In genomic region chr11:19694796-19695345, GRCh38 we compare ENCODE assay signal across 27 cellular contexts. TPM values are rescaled to one million over a fixed set of nuclear protein-coding genes. Genes with fewer than 3 reads are reported as not detected.
"Had no signal": no experiment of that assay in that cellular context is flagged by ENCODE, and none has a peak within 500 bp of the region (broad histone marks: within the 10 kb centered on the region; RNA-seq: fewer than 3 reads in every experiment).

No MANE protein-coding gene starts in this region.

- DNase-seq: activated CD4-positive, alpha-beta memory T cell treated with anti-CD3 and anti-CD28 coated beads for 36 hours; activated CD4-positive, alpha-beta T cell treated with anti-CD3 and anti-CD28 coated beads for 36 hours; activated CD4-positive, alpha-beta T cell treated with anti-CD3 and anti-CD28 coated beads, Interleukin-2, amount 10 ng/mL, durations not matched to agents 24 days and 14 days; activated CD4-positive, CD25-positive, alpha-beta regulatory T cell; activated CD4-positive, CD25-positive, alpha-beta regulatory T cell treated with anti-CD3 and anti-CD28 coated beads, Interleukin-2, amount 50 U/mL, for 72 hours; activated CD8-positive, alpha-beta memory T cell treated with anti-CD3 and anti-CD28 coated beads, Interleukin-2, amount 10 ng/mL, durations not matched to agents 7 days and 5 days; activated CD8-positive, alpha-beta memory T cell treated with anti-CD3 and anti-CD28 coated beads, Interleukin-2, amount 50 U/mL, for 4 hours; activated CD8-positive, alpha-beta T cell treated with anti-CD3 and anti-CD28 coated beads, Interleukin-2, amount 10 ng/mL, durations not matched to agents 7 days and 5 days; activated gamma-delta T cell; activated naive CD4-positive, alpha-beta T cell; activated naive CD4-positive, alpha-beta T cell treated with anti-CD3 and anti-CD28 coated beads, Interleukin-2, amount 10 ng/mL, durations not matched to agents 7 days and 5 days; activated naive CD8-positive, alpha-beta T cell treated with anti-CD3 and anti-CD28 coated beads, Interleukin-2, amount 10 ng/mL, durations not matched to agents 7 days and 5 days; activated T-cell treated with anti-CD3 and anti-CD28 coated beads, Interleukin-2, amount 50 U/mL, for 1 hour; activated T-cell treated with anti-CD3 and anti-CD28 coated beads, Interleukin-2, amount 50 U/mL, for 48 hours; brain microvascular endothelial cell; caudate nucleus; cortex of kidney; dermis blood vessel endothelial cell; effector CD4-positive, alpha-beta T cell; effector memory CD8-positive, alpha-beta T cell; erythroblast; foreskin keratinocyte; T-helper 2 cell had no signal

- H3K36me3 Mint-ChIP-seq: activated CD4-positive, alpha-beta memory T cell treated with anti-CD3 and anti-CD28 coated beads for 36 hours; activated CD8-positive, alpha-beta memory T cell treated with anti-CD3 and anti-CD28 coated beads, Interleukin-2, amount 10 ng/mL, durations not matched to agents 7 days and 5 days; activated naive CD4-positive, alpha-beta T cell treated with anti-CD3 and anti-CD28 coated beads, Interleukin-2, amount 10 ng/mL, durations not matched to agents 7 days and 5 days; activated naive CD4-positive, alpha-beta T cell treated with anti-CD3 and anti-CD28 coated beads, Interleukin-2, amount 50 U/mL, for 72 hours; activated naive CD8-positive, alpha-beta T cell treated with anti-CD3 and anti-CD28 coated beads, Interleukin-2, amount 10 ng/mL, durations not matched to agents 7 days and 5 days had no signal

- H3K4me1 Mint-ChIP-seq: activated CD4-positive, alpha-beta T cell treated with anti-CD3 and anti-CD28 coated beads for 36 hours; activated CD4-positive, alpha-beta T cell treated with anti-CD3 and anti-CD28 coated beads, Interleukin-2, amount 10 ng/mL, durations not matched to agents 24 days and 14 days; activated CD8-positive, alpha-beta memory T cell treated with anti-CD3 and anti-CD28 coated beads, Interleukin-2, amount 10 ng/mL, durations not matched to agents 7 days and 5 days; activated naive CD4-positive, alpha-beta T cell treated with anti-CD3 and anti-CD28 coated beads, Interleukin-2, amount 10 ng/mL, durations not matched to agents 7 days and 5 days; activated naive CD8-positive, alpha-beta T cell treated with anti-CD3 and anti-CD28 coated beads, Interleukin-2, amount 10 ng/mL, durations not matched to agents 7 days and 5 days had no signal

- H3K27ac ChIP-seq: brain microvascular endothelial cell, foreskin keratinocyte had no signal

- H3K9me3 ChIP-seq: ascending aorta, esophagus muscularis mucosa, gastroesophageal sphincter had no signal

- H3K4me3 ChIP-seq: ascending aorta, esophagus muscularis mucosa, gastroesophageal sphincter had no signal

- H3K4me1 ChIP-seq: foreskin keratinocyte had no signal

- H3K4me3 Mint-ChIP-seq: activated CD4-positive, alpha-beta memory T cell treated with anti-CD3 and anti-CD28 coated beads for 36 hours; activated CD4-positive, alpha-beta T cell treated with anti-CD3 and anti-CD28 coated beads for 36 hours; activated CD4-positive, alpha-beta T cell treated with anti-CD3 and anti-CD28 coated beads, Interleukin-2, amount 10 ng/mL, durations not matched to agents 24 days and 14 days; activated CD8-positive, alpha-beta memory T cell treated with anti-CD3 and anti-CD28 coated beads, Interleukin-2, amount 10 ng/mL, durations not matched to agents 7 days and 5 days; activated CD8-positive, alpha-beta T cell treated with anti-CD3 and anti-CD28 coated beads, Interleukin-2, amount 10 ng/mL, durations not matched to agents 7 days and 5 days; activated naive CD4-positive, alpha-beta T cell treated with anti-CD3 and anti-CD28 coated beads, Interleukin-2, amount 10 ng/mL, durations not matched to agents 7 days and 5 days; activated naive CD8-positive, alpha-beta T cell treated with anti-CD3 and anti-CD28 coated beads, Interleukin-2, amount 10 ng/mL, durations not matched to agents 7 days and 5 days; effector memory CD8-positive, alpha-beta T cell had no signal

- H3K9me3 Mint-ChIP-seq: activated CD4-positive, alpha-beta memory T cell treated with anti-CD3 and anti-CD28 coated beads for 36 hours; activated CD4-positive, alpha-beta T cell treated with anti-CD3 and anti-CD28 coated beads, Interleukin-2, amount 10 ng/mL, durations not matched to agents 24 days and 14 days; activated naive CD4-positive, alpha-beta T cell treated with anti-CD3 and anti-CD28 coated beads, Interleukin-2, amount 10 ng/mL, durations not matched to agents 7 days and 5 days; activated naive CD8-positive, alpha-beta T cell treated with anti-CD3 and anti-CD28 coated beads, Interleukin-2, amount 10 ng/mL, durations not matched to agents 7 days and 5 days; effector memory CD8-positive, alpha-beta T cell had no signal

- H3K27me3 ChIP-seq: ascending aorta, brain microvascular endothelial cell, esophagus muscularis mucosa, gastroesophageal sphincter had no signal

- ATAC-seq: activated CD4-positive, alpha-beta T cell treated with anti-CD3 and anti-CD28 coated beads for 36 hours; activated CD8-positive, alpha-beta memory T cell treated with anti-CD3 and anti-CD28 coated beads, Interleukin-2, amount 10 ng/mL, durations not matched to agents 7 days and 5 days; activated CD8-positive, alpha-beta T cell treated with anti-CD3 and anti-CD28 coated beads, Interleukin-2, amount 10 ng/mL, durations not matched to agents 7 days and 5 days; activated naive CD4-positive, alpha-beta T cell treated with anti-CD3 and anti-CD28 coated beads, Interleukin-2, amount 50 U/mL, for 72 hours; effector memory CD8-positive, alpha-beta T cell; foreskin keratinocyte; gastroesophageal sphincter had no signal

- H3K27ac Mint-ChIP-seq: activated CD4-positive, alpha-beta memory T cell treated with anti-CD3 and anti-CD28 coated beads for 36 hours; activated CD4-positive, alpha-beta T cell treated with anti-CD3 and anti-CD28 coated beads for 36 hours; activated CD4-positive, alpha-beta T cell treated with anti-CD3 and anti-CD28 coated beads, Interleukin-2, amount 10 ng/mL, durations not matched to agents 24 days and 14 days; activated CD8-positive, alpha-beta memory T cell treated with anti-CD3 and anti-CD28 coated beads, Interleukin-2, amount 10 ng/mL, durations not matched to agents 7 days and 5 days; activated CD8-positive, alpha-beta T cell treated with anti-CD3 and anti-CD28 coated beads, Interleukin-2, amount 10 ng/mL, durations not matched to agents 7 days and 5 days; activated naive CD4-positive, alpha-beta T cell treated with anti-CD3 and anti-CD28 coated beads, Interleukin-2, amount 10 ng/mL, durations not matched to agents 7 days and 5 days; activated naive CD4-positive, alpha-beta T cell treated with anti-CD3 and anti-CD28 coated beads, Interleukin-2, amount 50 U/mL, for 72 hours; activated naive CD8-positive, alpha-beta T cell treated with anti-CD3 and anti-CD28 coated beads, Interleukin-2, amount 10 ng/mL, durations not matched to agents 7 days and 5 days; effector memory CD8-positive, alpha-beta T cell had no signal

- H3K36me3 ChIP-seq: ascending aorta, brain microvascular endothelial cell, esophagus muscularis mucosa, gastroesophageal sphincter had no signal

RNA-seq across cellular contexts. Expression of gene NAV2, which starts 17.8 kb away (rescaled TPM):
- total RNA-seq: activated CD4-positive, alpha-beta T cell treated with anti-CD3 and anti-CD28 coated beads, Interleukin-2, amount 10 ng/mL, durations not matched to agents 24 days and 14 days had no signal
